1 cellular context compared by ENCODE assay signal in genomic region chr14:74616507-74616906, GRCh38.
TF ChIP-seq lines count a peak whose summit lies in the region.

No MANE protein-coding gene starts in this region.

TF ChIP-seq in SK-N-SH, 30 proteins besides CTCF, POLR2A, EP300 and RAD21 (continued from another document):
- TF ChIP-seq USF2 (IDR thresholded peaks at IDR 0.05; ENCODE audit: borderline replicate concordance, low read depth, low read length) = no peak
- TF ChIP-seq TAF1 (IDR thresholded peaks at IDR 0.05; ENCODE audit: borderline replicate concordance, low read depth, low read length) = no peak
- TF ChIP-seq POLR2AphosphoS5 (IDR thresholded peaks at IDR 0.05; ENCODE audit: low read depth, low read length) = peak; percentile 28; the same call in 1 of the 2 replicates
- TF ChIP-seq MAX (IDR thresholded peaks at IDR 0.05; ENCODE audit: low read depth) = peak; percentile 67
- no peak for TF ChIP-seq ZBTB33 (IDR thresholded peaks at IDR 0.05; ENCODE audit: borderline replicate concordance, low read depth)
- no peak for TF ChIP-seq GATA2 (CRISPR knock-in tag; IDR thresholded peaks at IDR 0.05)
- no peak for TF ChIP-seq MXI1 (IDR thresholded peaks at IDR 0.05; ENCODE audit: low read depth, low read length)
- no peak for TF ChIP-seq FOXJ3 (CRISPR knock-in tag; IDR thresholded peaks at IDR 0.05)
- no peak for TF ChIP-seq USF1 (IDR thresholded peaks at IDR 0.05; ENCODE audit: borderline replicate concordance, low read depth)
- TF ChIP-seq TEAD4 (IDR thresholded peaks at IDR 0.05; ENCODE audit: borderline replicate concordance, insufficient read depth) = no peak
- no peak for TF ChIP-seq MEF2A (IDR thresholded peaks at IDR 0.05; ENCODE audit: borderline replicate concordance, low read depth)
- no peak for TF ChIP-seq RCOR1 (IDR thresholded peaks at IDR 0.05; ENCODE audit: low read length)
- no peak for TF ChIP-seq EZH2phosphoT487 (IDR thresholded peaks at IDR 0.05; ENCODE audit: borderline replicate concordance, low read depth)
- TF ChIP-seq PBX3 (IDR thresholded peaks at IDR 0.05) = no peak
- TF ChIP-seq SMC3 (IDR thresholded peaks at IDR 0.05; ENCODE audit: low read depth, low read length) = no peak
- peak; percentile 94 for TF ChIP-seq FOSL2 (IDR thresholded peaks at IDR 0.05; ENCODE audit: borderline replicate concordance, low read depth)
- no peak for TF ChIP-seq RFX5 (IDR thresholded peaks at IDR 0.05; ENCODE audit: low read length)
- TF ChIP-seq GABPA (IDR thresholded peaks at IDR 0.05; ENCODE audit: low read depth) = no peak
